9 cellular contexts compared by ENCODE assay signal in the genomic region with DNA sequence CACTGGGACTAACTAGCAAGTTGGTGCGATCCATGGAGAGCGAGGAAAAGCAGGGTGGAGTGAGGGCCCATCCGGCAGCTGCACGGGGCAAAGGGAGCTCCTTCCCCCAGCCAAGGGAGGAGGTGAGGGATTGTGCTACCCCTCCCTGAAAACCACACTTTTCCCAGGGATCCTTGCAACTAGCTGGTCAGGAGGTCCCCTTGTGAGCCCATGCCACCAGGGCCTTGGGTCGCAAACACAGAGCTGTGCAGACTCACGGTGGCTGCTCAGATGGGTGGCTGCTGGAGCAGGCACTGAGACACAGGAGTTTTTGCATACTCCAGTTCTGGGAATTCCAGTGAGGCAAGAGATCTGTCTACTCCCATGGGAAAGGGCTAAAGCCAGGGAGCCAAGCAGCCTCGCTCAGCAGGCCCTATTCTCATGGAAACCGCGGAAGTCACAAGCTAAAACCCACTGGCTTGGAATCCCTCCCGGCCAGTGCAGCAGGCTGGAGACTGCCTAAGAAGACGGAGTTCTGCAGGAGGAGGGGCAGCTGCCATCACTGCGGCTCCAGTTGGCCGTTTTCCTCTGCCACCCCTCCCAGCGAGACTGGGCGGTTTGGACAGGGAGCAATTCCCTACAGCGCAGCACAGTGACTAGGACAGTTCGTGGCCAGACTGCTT. TPM values are rescaled to one million over a fixed set of nuclear protein-coding genes. Genes with fewer than 3 reads are reported as not detected.
A peak's percentile ranks its signal among the peaks of the same experiment; 100 is the strongest.
DNase-seq lines count a peak whose midpoint lies in the region; ATAC-seq, FAIRE-seq and TF ChIP-seq lines count a peak whose summit lies in the region.
"Had no signal": no experiment of that assay in that cellular context is flagged by ENCODE, and none has a peak within 500 bp of the region (broad histone marks: within the 10 kb centered on the region; RNA-seq: fewer than 3 reads in every experiment).

No MANE protein-coding gene starts in this region.

- no peaks in the 10 kb centered on the region for H3K79me2 ChIP-seq in astrocyte (ENCODE audit: insufficient read depth, low read length)

- H3K27me3 ChIP-seq in astrocyte (ENCODE audit: insufficient read depth, low read length): no peaks in the 10 kb centered on the region

- peak overlapping the region; percentile 22 for H3K27ac ChIP-seq in astrocyte (ENCODE audit: low read depth, low read length)
- H3K27ac ChIP-seq: HL-60 had no signal

- POLR2A ChIA-PET in naive thymus-derived CD8-positive, alpha-beta T cell (lab: Charles Lee): interaction anchor here (1.1 kb wide), 1 partner anchor 8 kb away, joined by 3 read pairs; no protein-coding TSS in a partner anchor

- peak; percentile 47; the same call in 1 of the 2 replicates for TF ChIP-seq POLR2A in H54 (IDR thresholded peaks at IDR 0.05; ENCODE audit: low read depth, low read length)

- no peaks in the 10 kb centered on the region for H3K9me3 ChIP-seq in astrocyte (ENCODE audit: insufficient read depth, low read depth, low read length)

- H3K36me3 Mint-ChIP-seq in astrocyte (ENCODE audit: low read depth, unreplicated experiment): peaks cover 8% of the 10 kb centered on the region
- peaks cover 10 to 17% (median 13%) of the 10 kb centered on the region in 3 donors for H3K36me3 Mint-ChIP-seq in naive thymus-derived CD8-positive, alpha-beta T cell

- DNase-seq in H54 (ENCODE audit: insufficient read length, low spot score) (peak; percentile 40), astrocyte (ENCODE audit: low read depth) (peak; percentile 93), hippocampal formation (lab: John Stamatoyannopoulos, UW) (peak; percentile 59 to 70), sciatic nerve (ENCODE audit: low spot score) (peak; percentile 52)
- no peak for DNase-seq in naive thymus-derived CD8-positive, alpha-beta T cell
- no peak for DNase-seq in activated naive CD4-positive, alpha-beta T cell (lab: John Stamatoyannopoulos, UW)

- TF ChIP-seq CTCF in astrocyte (IDR thresholded peaks at IDR 0.05; ENCODE audit: insufficient read depth, low read depth, low read length): no peak

- peak overlapping the region; percentile 19 for H3K27ac Mint-ChIP-seq in astrocyte (ENCODE audit: unreplicated experiment)
- H3K27ac Mint-ChIP-seq in naive thymus-derived CD8-positive, alpha-beta T cell: no peak overlapping the region

- no peaks in the 10 kb centered on the region for H4K20me1 ChIP-seq in astrocyte (ENCODE audit: insufficient read depth, low read length)

- H3K4me2 ChIP-seq in astrocyte (ENCODE audit: low read length): peak overlapping the region; percentile 85

- peak; percentile 81 for ATAC-seq in sciatic nerve
- ATAC-seq in GM19035 (IDR thresholded peaks at IDR 0.05; ENCODE audit: unreplicated experiment): no peak
- no peak for ATAC-seq in GM19328 (IDR thresholded peaks at IDR 0.05; ENCODE audit: unreplicated experiment)
- no peak for ATAC-seq in naive thymus-derived CD8-positive, alpha-beta T cell

- intact Hi-C loops in sciatic nerve (cut with DNase I): no loop called here

- peak overlapping the region; percentile 87 for H2AFZ ChIP-seq in astrocyte (ENCODE audit: low read depth, low read length)

- H3K4me3 ChIP-seq in astrocyte (ENCODE audit: insufficient read depth, low read depth, low read length): peak overlapping the region; percentile 21

- H3K27me3 Mint-ChIP-seq in astrocyte (ENCODE audit: low read depth, unreplicated experiment): peaks cover 3% of the 10 kb centered on the region
- H3K27me3 Mint-ChIP-seq in naive thymus-derived CD8-positive, alpha-beta T cell: peaks cover 3 to 15% (median 7%) of the 10 kb centered on the region in 5 donors

- no peaks in the 10 kb centered on the region for H3K4me1 Mint-ChIP-seq in astrocyte (ENCODE audit: low read depth, unreplicated experiment)
- no peaks in the 10 kb centered on the region for H3K4me1 Mint-ChIP-seq in naive thymus-derived CD8-positive, alpha-beta T cell

- H3K4me3 Mint-ChIP-seq in astrocyte (ENCODE audit: unreplicated experiment): no peak overlapping the region
- H3K4me3 Mint-ChIP-seq in naive thymus-derived CD8-positive, alpha-beta T cell: no peak overlapping the region

- FAIRE-seq in H54 (lab: Jason Lieb, UNC) (peak; percentile 75), astrocyte (lab: Jason Lieb, UNC) (peak; percentile 49)

- H3K4me1 ChIP-seq in astrocyte (ENCODE audit: insufficient read depth, low read length): peaks cover 9% of the 10 kb centered on the region

- no peaks in the 10 kb centered on the region for H3K36me3 ChIP-seq in astrocyte (ENCODE audit: insufficient read depth, low read length)

- H3K9me3 Mint-ChIP-seq in astrocyte (ENCODE audit: unreplicated experiment): peaks cover 21% of the 10 kb centered on the region
- peaks cover 0 to 13% (median 9%) of the 10 kb centered on the region in 9 donors for H3K9me3 Mint-ChIP-seq in naive thymus-derived CD8-positive, alpha-beta T cell

- peak overlapping the region; percentile 51 for H3K9ac ChIP-seq in astrocyte (ENCODE audit: low read length)

RNA-seq across cellular contexts. Expression of a gene that starts 10.9 kb away (rescaled TPM):
- not detected in 2 replicates for total RNA-seq in astrocyte
- total RNA-seq in sciatic nerve: not detected
- not detected for total RNA-seq in naive thymus-derived CD8-positive, alpha-beta T cell
- polyA plus RNA-seq in naive thymus-derived CD8-positive, alpha-beta T cell: not detected

RNA-seq across cellular contexts. Expression of a gene that starts 22.5 kb away (rescaled TPM):
- 0.32 and 1.6 TPM in 2 replicates for total RNA-seq in astrocyte
- 4.6 TPM for total RNA-seq in sciatic nerve
- 1 to 10 TPM; 1.4 to 2.9 TPM for total RNA-seq in naive thymus-derived CD8-positive, alpha-beta T cell
- under 1 TPM; 0.39 to 0.82 (median 0.60) TPM for polyA plus RNA-seq in naive thymus-derived CD8-positive, alpha-beta T cell

Comparison
In these comparisons a context has a peak if more than half of its experiments do, and no peak if none do; other contexts are left out.
1. DNase-seq: peak in H54 (single experiment), astrocyte (single experiment), hippocampal formation (2 of 2) and sciatic nerve (single experiment); none in naive thymus-derived CD8-positive, alpha-beta T cell (0 of 10) and activated naive CD4-positive, alpha-beta T cell (0 of 4).